In genomic region chr2:15758779-15759343, GRCh38 we compare ENCODE assay signal across 31 cellular contexts.
"Had no signal": no experiment of that assay in that cellular context is flagged by ENCODE, and none has a peak within 500 bp of the region (broad histone marks: within the 10 kb centered on the region; RNA-seq: fewer than 3 reads in every experiment).

No MANE protein-coding gene starts in this region.

- H3K36me3 Mint-ChIP-seq: activated naive CD4-positive, alpha-beta T cell treated with anti-CD3 and anti-CD28 coated beads, Interleukin-2, amount 50 U/mL, for 24 hours; naive B cell; stimulated activated naive B cell treated with anti-CD40 and anti-IgM and Interleukin-4, amounts not matched to agents 10 μg/mL and 1 μg/mL and 100 μg/mL, for 72 hours had no signal

- H3K9ac ChIP-seq: parathyroid adenoma, SK-N-SH had no signal

- H3K4me2 ChIP-seq: hepatocyte, SK-N-SH had no signal

- H3K79me2 ChIP-seq: hepatocyte, parathyroid adenoma had no signal

- H3K4me3 Mint-ChIP-seq: activated naive CD4-positive, alpha-beta T cell treated with anti-CD3 and anti-CD28 coated beads, Interleukin-2, amount 50 U/mL, for 24 hours; activated naive CD8-positive, alpha-beta T cell treated with anti-CD3 and anti-CD28 coated beads, Interleukin-2, amount 50 U/mL, for 24 hours; dendritic cell treated with granulocyte-macrophage colony-stimulating factor and Interleukin-4, amounts not matched to agents 40 ng/mL and 50 ng/mL, for 4 days; mesothelial cell of epicardium; naive B cell; neural crest cell; stimulated activated naive B cell treated with anti-CD40 and anti-IgM and Interleukin-4, amounts not matched to agents 10 μg/mL and 1 μg/mL and 100 μg/mL, for 72 hours; T-helper 1 cell treated with Interleukin-12 subunit alpha and Interleukin-12 subunit beta and Interleukin-4 antibody, amounts not matched to agents 30 μg/mL and 1 μg/mL, for 36 hours had no signal

- H3K27ac Mint-ChIP-seq: activated naive CD4-positive, alpha-beta T cell treated with anti-CD3 and anti-CD28 coated beads, Interleukin-2, amount 50 U/mL, for 24 hours; activated naive CD8-positive, alpha-beta T cell treated with anti-CD3 and anti-CD28 coated beads, Interleukin-2, amount 50 U/mL, for 24 hours; activated T-helper 2 cell treated with anti-CD3 and anti-CD28 coated beads, Interferon-gamma antibody, Interleukin-2, Interleukin-4, amounts not matched to agents 10 μg/mL and 5 μg/mL and 100 μg/mL, durations not matched to agents 14 hours and 24 hours and 36 hours; dendritic cell treated with granulocyte-macrophage colony-stimulating factor and Interleukin-4, amounts not matched to agents 40 ng/mL and 50 ng/mL, for 4 days; mesothelial cell of epicardium; naive B cell; stimulated activated naive B cell treated with anti-CD40 and anti-IgM and Interleukin-4, amounts not matched to agents 10 μg/mL and 1 μg/mL and 100 μg/mL, for 72 hours; T-helper 1 cell treated with Interleukin-12 subunit alpha and Interleukin-12 subunit beta and Interleukin-4 antibody, amounts not matched to agents 30 μg/mL and 1 μg/mL, for 36 hours had no signal

- DNase-seq: activated CD4-positive, alpha-beta T cell treated with anti-CD3 and anti-CD28 coated beads for 4 hours; activated CD4-positive, alpha-beta T cell treated with anti-CD3 and anti-CD28 coated beads, Interleukin-2, amount 50 U/mL, for 4 hours; activated naive CD8-positive, alpha-beta T cell treated with anti-CD3 and anti-CD28 coated beads, Interleukin-2, amount 50 U/mL, for 24 hours; activated T-cell treated with anti-CD3 and anti-CD28 coated beads, Interleukin-2, amount 50 U/mL, for 48 hours; central memory CD4-positive, alpha-beta T cell; effector CD4-positive, alpha-beta T cell; kidney; left colon; naive B cell; nucleus accumbens; psoas muscle; SK-N-SH; stimulated activated CD4-positive, alpha-beta T cell treated with anti-CD3 and anti-CD28 coated beads, Interleukin-15, amount 100 ng/mL, for 24 hours; stimulated activated CD4-positive, alpha-beta T cell treated with anti-CD3 and anti-CD28 coated beads, Interleukin-2, amount 100 ng/mL, for 24 hours; stimulated activated naive B cell treated with anti-CD40 and anti-IgM and Interleukin-4, amounts not matched to agents 10 μg/mL and 1 μg/mL and 100 μg/mL, for 72 hours; SW 1271; T-helper 9 cell had no signal

- H3K4me1 ChIP-seq: breast epithelium, gastroesophageal sphincter, parathyroid adenoma, psoas muscle had no signal

- H3K27me3 ChIP-seq: breast epithelium, gastroesophageal sphincter, hepatocyte, tibial nerve had no signal

- H3K4me1 Mint-ChIP-seq: activated naive CD4-positive, alpha-beta T cell treated with anti-CD3 and anti-CD28 coated beads, Interleukin-2, amount 50 U/mL, for 24 hours; activated naive CD8-positive, alpha-beta T cell treated with anti-CD3 and anti-CD28 coated beads, Interleukin-2, amount 50 U/mL, for 24 hours; naive B cell; stimulated activated naive B cell treated with anti-CD40 and anti-IgM and Interleukin-4, amounts not matched to agents 10 μg/mL and 1 μg/mL and 100 μg/mL, for 72 hours had no signal

- H2AFZ ChIP-seq: hepatocyte, parathyroid adenoma had no signal

- H3K27me3 Mint-ChIP-seq: activated naive CD4-positive, alpha-beta T cell treated with anti-CD3 and anti-CD28 coated beads, Interleukin-2, amount 50 U/mL, for 24 hours; activated naive CD8-positive, alpha-beta T cell treated with anti-CD3 and anti-CD28 coated beads, Interleukin-2, amount 50 U/mL, for 24 hours; dendritic cell treated with granulocyte-macrophage colony-stimulating factor and Interleukin-4, amounts not matched to agents 40 ng/mL and 50 ng/mL, for 4 days had no signal

- H3K9me2 ChIP-seq: SK-N-SH had no signal

- H3K4me3 ChIP-seq: breast epithelium, gastroesophageal sphincter, hepatocyte, psoas muscle, tibial nerve had no signal

- ATAC-seq: activated naive CD8-positive, alpha-beta T cell treated with anti-CD3 and anti-CD28 coated beads, Interleukin-2, amount 50 U/mL, for 24 hours; gastroesophageal sphincter; left colon; psoas muscle; stimulated activated naive B cell treated with anti-CD40 and anti-IgM and Interleukin-4, amounts not matched to agents 10 μg/mL and 1 μg/mL and 100 μg/mL, for 72 hours had no signal

- H3K36me3 ChIP-seq: breast epithelium, gastroesophageal sphincter, tibial nerve had no signal

- H3K9me3 ChIP-seq: breast epithelium, psoas muscle had no signal

- H3K9me3 Mint-ChIP-seq: activated naive CD4-positive, alpha-beta T cell treated with anti-CD3 and anti-CD28 coated beads, Interleukin-2, amount 50 U/mL, for 24 hours; activated naive CD8-positive, alpha-beta T cell treated with anti-CD3 and anti-CD28 coated beads, Interleukin-2, amount 50 U/mL, for 24 hours; activated T-helper 2 cell treated with anti-CD3 and anti-CD28 coated beads, Interferon-gamma antibody, Interleukin-2, Interleukin-4, amounts not matched to agents 10 μg/mL and 5 μg/mL and 100 μg/mL, durations not matched to agents 14 hours and 24 hours and 36 hours; T-helper 1 cell treated with Interleukin-12 subunit alpha and Interleukin-12 subunit beta and Interleukin-4 antibody, amounts not matched to agents 30 μg/mL and 1 μg/mL, for 36 hours had no signal

- H3K27ac ChIP-seq: breast epithelium, epithelial cell of prostate, gastroesophageal sphincter, hepatocyte, parathyroid adenoma, psoas muscle, tibial nerve, VCaP had no signal

- FAIRE-seq: urothelium cell line had no signal
